ENCODE assay signal across 13 cellular contexts in genomic region chr6:106731843-106732160, GRCh38.
"Had no signal": no experiment of that assay in that cellular context is flagged by ENCODE, and none has a peak within 500 bp of the region (broad histone marks: within the 10 kb centered on the region; RNA-seq: fewer than 3 reads in every experiment).

No MANE protein-coding gene starts in this region.

- H3K4me1 ChIP-seq: heart left ventricle, sigmoid colon had no signal

- H3K27ac ChIP-seq: gastrocnemius medialis, heart left ventricle, sigmoid colon, thoracic aorta had no signal

- ATAC-seq: gastrocnemius medialis, heart left ventricle had no signal

- H3K9me3 ChIP-seq: gastrocnemius medialis, thoracic aorta had no signal

- H3K36me3 ChIP-seq: gastrocnemius medialis, heart left ventricle, sigmoid colon, thoracic aorta had no signal

- DNase-seq: activated CD4-positive, alpha-beta T cell treated with anti-CD3 and anti-CD28 coated beads, Interleukin-2, amount 10 ng/mL, durations not matched to agents 24 days and 14 days; activated CD4-positive, CD25-positive, alpha-beta regulatory T cell; activated CD8-positive, alpha-beta memory T cell treated with anti-CD3 and anti-CD28 coated beads, Interleukin-2, amount 50 U/mL, for 48 hours; cerebellar nuclear complex; dermis blood vessel endothelial cell; erythroblast; gastrocnemius medialis; heart left ventricle; occipital lobe; sigmoid colon; stimulated activated CD4-positive, alpha-beta T cell treated with anti-CD3 and anti-CD28 coated beads, Interleukin-1b, Interleukin-23, amount 100 ng/mL, for 48 hours; SW 1271 had no signal

- H3K4me3 ChIP-seq: gastrocnemius medialis, heart left ventricle, sigmoid colon, thoracic aorta had no signal

- H3K27me3 ChIP-seq: gastrocnemius medialis, heart left ventricle, sigmoid colon had no signal
